ENCODE assay signal across 8 cellular contexts in the genomic region with DNA sequence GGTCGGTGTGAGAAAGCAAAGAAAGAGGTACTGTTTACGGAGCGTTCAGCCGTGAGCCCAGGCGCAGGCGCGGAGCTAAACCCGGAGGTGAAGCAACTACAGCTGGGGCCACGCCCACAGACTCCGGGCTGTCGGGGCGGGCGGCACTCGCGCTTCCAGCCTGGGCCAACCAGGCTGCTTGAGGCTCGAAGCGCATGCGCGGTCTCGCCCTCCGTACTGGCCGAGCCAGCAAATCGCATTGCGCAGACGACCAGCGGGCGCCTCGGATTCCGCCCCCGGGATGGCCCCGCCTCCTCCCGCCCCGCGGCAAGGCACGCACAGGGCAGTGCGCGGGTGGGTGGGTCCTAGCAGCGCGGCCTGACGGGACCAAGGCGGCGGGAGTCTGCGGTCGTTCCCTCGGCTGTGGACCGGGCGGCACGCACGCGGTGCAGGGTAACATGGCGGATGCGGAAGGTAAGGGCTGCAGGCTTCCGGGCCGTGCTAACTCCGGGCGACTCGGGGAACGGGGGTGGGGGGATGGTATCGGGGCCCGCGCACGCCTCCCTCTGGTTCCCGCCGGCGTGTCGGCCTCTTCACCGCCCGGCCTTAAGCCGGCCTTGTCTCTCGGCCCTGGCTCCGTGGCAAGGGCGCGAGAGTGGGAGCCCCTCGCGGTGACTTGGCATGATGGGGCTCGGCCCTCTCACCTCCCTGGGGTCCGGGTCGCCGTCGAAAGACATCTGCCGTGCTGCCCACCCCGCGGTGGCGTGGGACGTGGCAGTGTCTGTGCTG. TPM values are rescaled to one million over a fixed set of nuclear protein-coding genes. Genes with fewer than 3 reads are reported as not detected.
DNase-seq lines count a peak whose midpoint lies in the region; TF ChIP-seq lines count a peak whose summit lies in the region.

A gene (plus strand): TSS at position 336 of the 768 bp plus-strand sequence. CDS start 102 bp downstream, at position 438.

- H2BK20ac ChIP-seq in H9 (ENCODE audit: low read depth, low read length, poor library complexity, severe bottlenecking), result no peak within 1 kb of the TSS

- H3T11ph ChIP-seq in H9 (ENCODE audit: low read length), result no peak within 1 kb of the TSS

- H3K9me3 Mint-ChIP-seq in H9 (peaks cover 69 to 74% of the 10 kb centered on the region in 2 experiments), neural progenitor cell (no peaks in the 10 kb centered on the region)

- no peak within 1 kb of the TSS for H2BK15ac ChIP-seq in H9 (ENCODE audit: low read depth, low read length)

- no peaks in the 10 kb centered on the region; the same call in 1 of the 2 replicates for H3K27me3 Mint-ChIP-seq in H9 (ENCODE audit: low read depth)
- H3K27me3 Mint-ChIP-seq in neural progenitor cell (ENCODE audit: insufficient read depth, low read depth), result no peaks in the 10 kb centered on the region

- peak within 1 kb of the TSS; percentile 50; the same call in 1 of the 2 replicates for H3K14ac ChIP-seq in H9 (ENCODE audit: insufficient read depth, low read length)

- H3K79me1 ChIP-seq in H9 (ENCODE audit: insufficient read depth, low read depth, low read length, poor library complexity, severe bottlenecking), result no peaks in the 10 kb centered on the region

- TF ChIP-seq CTCF in H9 (conservative IDR thresholded peaks at IDR 0.05) (peak; percentile 21; the same call in 2 of the 3 replicates), foreskin fibroblast (IDR thresholded peaks at IDR 0.05; ENCODE audit: low read depth, low read length) (no peak), neural progenitor cell (IDR thresholded peaks at IDR 0.05) (peak; percentile 19)

- peak within 1 kb of the TSS; percentile 37 for H3K27ac ChIP-seq in H9 (ENCODE audit: insufficient read length, low read depth, low read length)
- H3K27ac ChIP-seq in neural progenitor cell, result peak within 1 kb of the TSS; percentile 51

- DNase-seq in G401 (ENCODE audit: low spot score), result peak; percentile 92
- peak; percentile 96 for DNase-seq in H9
- peak; percentile 95 for DNase-seq in MG63
- peak; percentile 72 for DNase-seq in SHP77 treated with DMSO at 0.1 percent for 48 hours (lab: John Stamatoyannopoulos, UW)
- DNase-seq in activated gamma-delta T cell (lab: John Stamatoyannopoulos, UW), result peak; percentile 93
- peak; percentile 92 to 97 for DNase-seq in foreskin fibroblast
- peak; percentile 98 for DNase-seq in neural progenitor cell (ENCODE audit: low spot score)
- DNase-seq in stromal cell of bone marrow (ENCODE audit: low read depth), result peak; percentile 85

- H2AK5ac ChIP-seq in H9 (ENCODE audit: insufficient read length, low read length), result no peak within 1 kb of the TSS

- no CpG with 5 or more reads among the region's 85 CpGs for WGBS in H9 (ENCODE audit: extremely low coverage, insufficient read length, low lambda C conversion rate)

- H3K9me3 ChIP-seq in H9 (ENCODE audit: control insufficient read depth, low read depth, low read length) (peaks cover 31% of the 10 kb centered on the region), MG63 (no peaks in the 10 kb centered on the region), neural progenitor cell (ENCODE audit: low read depth) (no peaks in the 10 kb centered on the region)

- H3K9ac ChIP-seq in H9 (ENCODE audit: extremely low read depth, insufficient read length, low read length), result peak within 1 kb of the TSS; percentile 89
- H3K9ac ChIP-seq in neural progenitor cell, result no peak within 1 kb of the TSS

- peak within 1 kb of the TSS; percentile 81 for H3K4me3 ChIP-seq in MG63
- H3K4me3 ChIP-seq in foreskin fibroblast (ENCODE audit: low read depth in 1 of 2, low read length in 2 of 2), result peak within 1 kb of the TSS; percentile 63 to 81
- H3K4me3 ChIP-seq in neural progenitor cell, result peak within 1 kb of the TSS; percentile 65

- peaks cover 10% of the 10 kb centered on the region; the same call in 1 of the 2 replicates for H3K79me2 ChIP-seq in H9 (ENCODE audit: insufficient read depth, low read length)
- peaks cover 30% of the 10 kb centered on the region for H3K79me2 ChIP-seq in neural progenitor cell (ENCODE audit: low read depth)

- peaks cover 29 to 39% (median 31%) of the 10 kb centered on the region in 3 experiments; a peak in 6 of 7 replicates for H3K36me3 Mint-ChIP-seq in H9 (ENCODE audit: insufficient read depth in 1 of 3, low read depth in 3 of 3)
- peaks cover 11% of the 10 kb centered on the region for H3K36me3 Mint-ChIP-seq in neural progenitor cell

- no peak within 1 kb of the TSS for H2BK5ac ChIP-seq in H9 (ENCODE audit: insufficient read length, low read length)

- in situ Hi-C loops in G401 (cut with HindIII; ENCODE audit: low sequenced_read_pairs), result no loop called here

- H3K23me2 ChIP-seq in H9 (ENCODE audit: insufficient read length, low read depth, low read length, poor library complexity, severe bottlenecking), result peaks cover 6% of the 10 kb centered on the region

- peak within 1 kb of the TSS; percentile 78 for H3K4me2 ChIP-seq in H9 (ENCODE audit: insufficient read depth, insufficient read length, low read length)
- H3K4me2 ChIP-seq in neural progenitor cell, result peak within 1 kb of the TSS; percentile 75

- H3K27me3 ChIP-seq in H9 (ENCODE audit: insufficient read depth, low read length), result no peaks in the 10 kb centered on the region
- no peaks in the 10 kb centered on the region for H3K27me3 ChIP-seq in MG63
- H3K27me3 ChIP-seq in neural progenitor cell, result no peaks in the 10 kb centered on the region

- H3K27ac Mint-ChIP-seq in H9, result peak within 1 kb of the TSS; percentile 90 to 96 (median 93)
- H3K27ac Mint-ChIP-seq in neural progenitor cell, result no peak within 1 kb of the TSS

- H4K8ac ChIP-seq in H9 (replicated peaks; ENCODE audit: insufficient read length, low read depth, low read length), result no peak within 1 kb of the TSS

- H2AFZ ChIP-seq in H9 (ENCODE audit: low read length), result no peak within 1 kb of the TSS
- peak within 1 kb of the TSS; percentile 18 for H2AFZ ChIP-seq in neural progenitor cell (replicated peaks)

- H3K18ac ChIP-seq in H9 (ENCODE audit: insufficient read length, low read depth, low read length), result peak within 1 kb of the TSS; percentile 63

- no peak within 1 kb of the TSS for H2BK120ac ChIP-seq in H9 (ENCODE audit: low read depth, low read length, poor library complexity, severe bottlenecking)

- H4K20me1 ChIP-seq in H9 (ENCODE audit: control insufficient read depth, insufficient read depth, insufficient read length), result peaks cover 3% of the 10 kb centered on the region
- peaks cover 19% of the 10 kb centered on the region for H4K20me1 ChIP-seq in neural progenitor cell (ENCODE audit: low read depth)

- H3K4me1 Mint-ChIP-seq in H9 (peaks cover 5 to 7% of the 10 kb centered on the region in 2 experiments), neural progenitor cell (peaks cover 7% of the 10 kb centered on the region)

- H3K4me1 ChIP-seq in H9 (ENCODE audit: insufficient read depth, low read length), result no peaks in the 10 kb centered on the region
- H3K4me1 ChIP-seq in neural progenitor cell, result peaks cover 14% of the 10 kb centered on the region

- H3K56ac ChIP-seq in H9 (ENCODE audit: insufficient read length, low read depth, low read length), result no peak within 1 kb of the TSS

- H3K36me3 ChIP-seq in MG63, result peaks cover 29% of the 10 kb centered on the region
- peaks cover 3% of the 10 kb centered on the region for H3K36me3 ChIP-seq in neural progenitor cell

- no peak within 1 kb of the TSS for H4K91ac ChIP-seq in H9 (ENCODE audit: insufficient read length, low read depth, low read length)

- H4K5ac ChIP-seq in H9 (ENCODE audit: insufficient read length, low read depth, low read length), result peak within 1 kb of the TSS; percentile 43

- H3K4ac ChIP-seq in H9 (ENCODE audit: low read depth, low read length), result no peak within 1 kb of the TSS

- H3K23ac ChIP-seq in H9 (ENCODE audit: insufficient read length, low read depth, low read length), result no peak within 1 kb of the TSS

- H3K4me3 Mint-ChIP-seq in H9 (peak within 1 kb of the TSS; percentile 84 to 85), neural progenitor cell (peak within 1 kb of the TSS; percentile 88)

- no peak within 1 kb of the TSS for H2BK12ac ChIP-seq in H9 (ENCODE audit: insufficient read length, low read depth, low read length)

- H3F3A ChIP-seq in neural progenitor cell (ENCODE audit: low read depth), result peaks cover 8% of the 10 kb centered on the region

RNA-seq across cellular contexts. Expression of the gene that starts here (rescaled TPM):
- total RNA-seq in G401 (2014; rRNA removed; shearing (Covaris generic)), result 43.6 and 56.7 TPM in 2 replicates
- total RNA-seq in H9 (2021) (160 and 164 TPM in 2 replicates), neural progenitor cell (ENCODE audit: low replicate concordance) (43.7 and 45.6 TPM in 2 replicates)
- 34.1 and 41.0 TPM in 2 replicates for total RNA-seq in MG63 (2014; rRNA removed; shearing (Covaris generic); ENCODE audit: low replicate concordance)

Comparison
In these comparisons a context has a peak if more than half of its experiments do, and no peak if none do; other contexts are left out.
1. Peak in every context shown above with its lines: DNase-seq, H3K4me3 ChIP-seq and H3K27ac ChIP-seq.